In genomic region chr6:127342296-127342945, GRCh38 we compare ENCODE assay signal across 8 cellular contexts. TPM values are rescaled to one million over a fixed set of nuclear protein-coding genes. Genes with fewer than 3 reads are reported as not detected.
DNase-seq lines count a peak whose midpoint lies in the region; ATAC-seq and TF ChIP-seq lines count a peak whose summit lies in the region.

No MANE protein-coding gene starts in this region.

- H3K4me3 ChIP-seq in Peyer's patch (peak overlapping the region; percentile 66 to 84 (median 68)), psoas muscle (peak overlapping the region; percentile 82)

- peak; percentile 11 to 35 for TF ChIP-seq POLR2A in Peyer's patch (IDR thresholded peaks at IDR 0.05)

- no peak for TF ChIP-seq CTCF in Peyer's patch (IDR thresholded peaks at IDR 0.05)
- TF ChIP-seq CTCF in foreskin keratinocyte (conservative IDR thresholded peaks at IDR 0.05), result no peak
- no peak for TF ChIP-seq CTCF in psoas muscle (IDR thresholded peaks at IDR 0.05)

- H3K27ac ChIP-seq in Peyer's patch (peak overlapping the region; percentile 77 to 90 (median 82)), foreskin keratinocyte (peak overlapping the region; percentile 78), psoas muscle (peak overlapping the region; percentile 85)

- WGBS in psoas muscle, 3 donors, result 7 to 10% (median 7%) methylated on average over 10 of the region's 10 CpGs

- H3K27me3 ChIP-seq in Peyer's patch (no peaks in the 10 kb centered on the region), foreskin keratinocyte (no peaks in the 10 kb centered on the region), psoas muscle (ENCODE audit: insufficient read depth in 3 of 3, low read length in 2 of 3) (no peaks in the 10 kb centered on the region)

- DNase-seq in NCI-H345 (lab: John Stamatoyannopoulos, UW), result peak; percentile 1
- no peak for DNase-seq in NCI-H345 treated with DMSO at 0.1 percent for 48 hours (lab: John Stamatoyannopoulos, UW; ENCODE audit: unreplicated experiment)
- DNase-seq in Peyer's patch, result no peak
- peak in 1 of 2 donors; percentile 49 for DNase-seq in foreskin keratinocyte
- DNase-seq in psoas muscle, result no peak
- DNase-seq in 8988T, result no peak
- no peak for DNase-seq in midbrain (lab: John Stamatoyannopoulos, UW)

- H3K4me1 ChIP-seq in Peyer's patch, result peaks cover 0 to 21% (median 6%) of the 10 kb centered on the region in 4 donors
- peaks cover 17% of the 10 kb centered on the region for H3K4me1 ChIP-seq in foreskin keratinocyte
- H3K4me1 ChIP-seq in psoas muscle, result peaks cover 24% of the 10 kb centered on the region

- H3K9me3 ChIP-seq in Peyer's patch (no peaks in the 10 kb centered on the region), psoas muscle (no peaks in the 10 kb centered on the region)

- H3K36me3 ChIP-seq in Peyer's patch (no peaks in the 10 kb centered on the region), psoas muscle (ENCODE audit: insufficient read depth in 1 of 2, low read depth in 1 of 2) (no peaks in the 10 kb centered on the region)

- intact Hi-C loops in psoas muscle (cut with DNase I), result loop anchor here (5.0 to 10.0 kb wide), 4 partner anchors 35 to 120 kb away; partner anchors contain the start of gene KIAA0408 (in 1 of the 2)

- ATAC-seq in foreskin keratinocyte, result peak; percentile 3
- peak in 2 of 4 donors; percentile 11 to 26 for ATAC-seq in psoas muscle
- ATAC-seq in HG02884 (IDR thresholded peaks at IDR 0.05; ENCODE audit: unreplicated experiment), result no peak

RNA-seq across cellular contexts. Expression of gene ECHDC1, which starts 1.0 kb away (rescaled TPM):
- total RNA-seq in Peyer's patch, result 10 to 100 TPM; 48.9 to 71.8 (median 60.0) TPM
- 47.0 and 48.6 TPM in 2 replicates for total RNA-seq in foreskin keratinocyte
- 39.5 and 44.9 TPM in 2 replicates for polyA plus RNA-seq in foreskin keratinocyte
- total RNA-seq in psoas muscle, result 10 to 100 TPM; 29.9 to 36.9 (median 33.5) TPM
- polyA plus RNA-seq in psoas muscle, result 10 to 100 TPM; 31.2 to 70.6 (median 48.4) TPM
